In the genomic region with DNA sequence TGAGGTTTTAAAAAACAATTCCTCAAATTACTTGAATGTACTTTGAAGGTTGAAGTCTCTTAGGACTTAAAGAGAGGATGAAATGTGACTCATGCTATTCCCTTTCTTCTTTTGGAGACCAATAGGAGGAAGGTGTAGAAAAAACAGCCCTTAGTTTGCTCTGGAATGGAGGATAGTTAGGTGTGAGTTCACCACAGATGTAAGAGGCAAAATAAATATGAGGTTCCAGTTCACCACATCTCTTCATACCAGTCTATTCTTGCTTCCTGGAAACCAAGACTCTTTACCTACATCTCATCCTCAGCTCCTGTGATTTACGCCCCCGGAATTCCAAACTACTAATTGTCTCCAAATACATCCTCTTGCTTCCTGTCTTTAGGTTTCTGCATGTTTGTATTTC, we compare ENCODE assay signal across 26 cellular contexts.
DNase-seq lines count a peak whose midpoint lies in the region; FAIRE-seq and TF ChIP-seq lines count a peak whose summit lies in the region.
"Had no signal": no experiment of that assay in that cellular context is flagged by ENCODE, and none has a peak within 500 bp of the region (broad histone marks: within the 10 kb centered on the region; RNA-seq: fewer than 3 reads in every experiment).

No MANE protein-coding gene starts in this region.

- in situ Hi-C loops in astrocyte of the cerebellum (cut with HindIII; ENCODE audit: low sequenced_read_pairs): no loop called here

- CTCF ChIA-PET in Caco-2 (lab: Charles Lee): no interaction called here

- no peaks in the 10 kb centered on the region; the same call in 1 of the 2 replicates for H3K9me3 ChIP-seq in Caco-2
- H3K9me3 ChIP-seq: esophagus squamous epithelium, left lung, SJCRH30, uterus had no signal

- DNase-seq in HCEC 1CT: peak; percentile 13
- peak; percentile 4 for DNase-seq in astrocyte of the cerebellum (ENCODE audit: low read depth)
- DNase-seq in iris pigment epithelial cell (ENCODE audit: low read depth): peak; percentile 17
- DNase-seq in urothelium cell line (ENCODE audit: low spot score): peak; percentile 25
- no peak for DNase-seq in iPS-NIHi11 (ENCODE audit: low spot score)
- no peak for DNase-seq in Caco-2
- DNase-seq in activated T-cell treated with anti-CD3 and anti-CD28 coated beads, Interleukin-2, amount 50 U/mL, for 1 hour: no peak
- DNase-seq: activated CD4-positive, alpha-beta T cell treated with anti-CD3 and anti-CD28 coated beads for 36 hours; aorta; CD8-positive, alpha-beta T cell; DMS53; effector memory CD4-positive, alpha-beta T cell; esophagus squamous epithelium; left lung; NCI-H1105; NCI-H2081 treated with DMSO at 0.1 percent for 48 hours; SJCRH30; small intestine; stimulated activated CD4-positive, alpha-beta T cell treated with anti-CD3 and anti-CD28 coated beads, Interleukin-2, amount 100 ng/mL, for 24 hours; uterus had no signal

- no peaks in the 10 kb centered on the region for H3K9me3 Mint-ChIP-seq in Caco-2 (ENCODE audit: unreplicated experiment)
- H3K9me3 Mint-ChIP-seq: activated naive CD4-positive, alpha-beta T cell treated with anti-CD3 and anti-CD28 coated beads, Interleukin-2, amount 50 U/mL, for 72 hours; activated T-helper 1 cell treated with anti-CD3 and anti-CD28 coated beads, Interleukin-12 subunit alpha, Interleukin-12 subunit beta, Interleukin-2, Interleukin-4 antibody, amounts not matched to agents 30 ng/mL and 10 ng/mL and 1 ng/mL, durations not matched to agents 14 hours and 24 hours and 36 hours; CD8-positive, alpha-beta T cell; stimulated activated effector memory CD8-positive, alpha-beta T cell treated with anti-CD3 and anti-CD28 coated beads, Interleukin-12 subunit alpha, Interleukin-12 subunit beta, amount 100 ng/mL, for 72 hours had no signal

- H3K4me3 ChIP-seq in astrocyte of the cerebellum (ENCODE audit: low read depth, low read length) (no peak overlapping the region), Caco-2 (ENCODE audit: low read depth, low read length) (no peak overlapping the region)
- H3K4me3 ChIP-seq: esophagus squamous epithelium, left lung, SJCRH30, uterus had no signal

- POLR2A ChIA-PET in Caco-2 (lab: Charles Lee): no interaction called here

- no peaks in the 10 kb centered on the region for H3K4me1 ChIP-seq in Caco-2
- H3K4me1 ChIP-seq: esophagus squamous epithelium, left lung, SJCRH30, uterus had no signal

- peaks cover 3% of the 10 kb centered on the region for H3K27me3 Mint-ChIP-seq in Caco-2 (ENCODE audit: insufficient read depth, unreplicated experiment)
- H3K27me3 Mint-ChIP-seq: progenitor cell of endocrine pancreas had no signal

- no peak overlapping the region for H3K4me3 Mint-ChIP-seq in Caco-2 (ENCODE audit: unreplicated experiment)
- H3K4me3 Mint-ChIP-seq: activated CD4-positive, alpha-beta T cell treated with anti-CD3 and anti-CD28 coated beads for 36 hours; activated T-helper 1 cell treated with anti-CD3 and anti-CD28 coated beads, Interleukin-12 subunit alpha, Interleukin-12 subunit beta, Interleukin-2, Interleukin-4 antibody, amounts not matched to agents 30 ng/mL and 10 ng/mL and 1 ng/mL, durations not matched to agents 14 hours and 24 hours and 36 hours; CD8-positive, alpha-beta T cell; stimulated activated effector memory CD8-positive, alpha-beta T cell treated with anti-CD3 and anti-CD28 coated beads, Interleukin-12 subunit alpha, Interleukin-12 subunit beta, amount 100 ng/mL, for 72 hours had no signal

- H3K36me3 ChIP-seq in Caco-2 (ENCODE audit: control insufficient read depth, insufficient read depth, low read length): no peaks in the 10 kb centered on the region
- H3K36me3 ChIP-seq: esophagus squamous epithelium, left lung, SJCRH30, uterus had no signal

- no peak overlapping the region for H3K27ac Mint-ChIP-seq in Caco-2 (ENCODE audit: unreplicated experiment)
- H3K27ac Mint-ChIP-seq: activated CD4-positive, alpha-beta T cell treated with anti-CD3 and anti-CD28 coated beads for 36 hours; activated T-helper 1 cell treated with anti-CD3 and anti-CD28 coated beads, Interleukin-12 subunit alpha, Interleukin-12 subunit beta, Interleukin-2, Interleukin-4 antibody, amounts not matched to agents 30 ng/mL and 10 ng/mL and 1 ng/mL, durations not matched to agents 14 hours and 24 hours and 36 hours; CD8-positive, alpha-beta T cell; progenitor cell of endocrine pancreas; stimulated activated effector memory CD8-positive, alpha-beta T cell treated with anti-CD3 and anti-CD28 coated beads, Interleukin-12 subunit alpha, Interleukin-12 subunit beta, amount 100 ng/mL, for 72 hours had no signal

- no peaks in the 10 kb centered on the region for H3K36me3 Mint-ChIP-seq in Caco-2 (ENCODE audit: insufficient read depth, unreplicated experiment)
- H3K36me3 Mint-ChIP-seq: activated naive CD4-positive, alpha-beta T cell treated with anti-CD3 and anti-CD28 coated beads, Interleukin-2, amount 50 U/mL, for 72 hours; CD8-positive, alpha-beta T cell; stimulated activated effector memory CD8-positive, alpha-beta T cell treated with anti-CD3 and anti-CD28 coated beads, Interleukin-12 subunit alpha, Interleukin-12 subunit beta, amount 100 ng/mL, for 72 hours had no signal

- BruUV-seq in Caco-2 (replicated peaks; lab: Mats Ljungman, UMichigan): no TSS peak

- intact Hi-C loops in Caco-2 (cut with micrococcal nuclease; ENCODE audit: unreplicated experiment): no loop called here

- no peak for FAIRE-seq in urothelium cell line (lab: Jason Lieb, UNC)
- FAIRE-seq: GM19239, HepG2 had no signal

- H3K4me1 Mint-ChIP-seq in Caco-2 (ENCODE audit: low read depth, unreplicated experiment): no peaks in the 10 kb centered on the region
- H3K4me1 Mint-ChIP-seq: activated CD4-positive, alpha-beta T cell treated with anti-CD3 and anti-CD28 coated beads for 36 hours; stimulated activated effector memory CD8-positive, alpha-beta T cell treated with anti-CD3 and anti-CD28 coated beads, Interleukin-12 subunit alpha, Interleukin-12 subunit beta, amount 100 ng/mL, for 72 hours had no signal

- TF ChIP-seq CTCF in astrocyte of the cerebellum (IDR thresholded peaks at IDR 0.05; ENCODE audit: low read depth, low read length, missing control alignments) (no peak), Caco-2 (IDR thresholded peaks at IDR 0.05; ENCODE audit: insufficient read depth in 1 of 2, low read depth in 1 of 2, low read length in 1 of 2, severe bottlenecking in 1 of 2, unreplicated experiment in 1 of 2) (no peak)

- no peaks in the 10 kb centered on the region for H3K27me3 ChIP-seq in Caco-2 (replicated peaks; ENCODE audit: control insufficient read depth, insufficient read depth, low read length)
- H3K27me3 ChIP-seq: esophagus squamous epithelium, left lung, SJCRH30 had no signal

Comparison
In these comparisons a context has a peak if more than half of its experiments do, and no peak if none do; other contexts are left out.
1. DNase-seq: peak in HCEC 1CT (single experiment), astrocyte of the cerebellum (single experiment), iris pigment epithelial cell (single experiment) and urothelium cell line (single experiment); none in iPS-NIHi11 (single experiment), Caco-2 (0 of 2) and activated T-cell treated with anti-CD3 and anti-CD28 coated beads, Interleukin-2, amount 50 U/mL, for 1 hour (single experiment).